In the genomic region with DNA sequence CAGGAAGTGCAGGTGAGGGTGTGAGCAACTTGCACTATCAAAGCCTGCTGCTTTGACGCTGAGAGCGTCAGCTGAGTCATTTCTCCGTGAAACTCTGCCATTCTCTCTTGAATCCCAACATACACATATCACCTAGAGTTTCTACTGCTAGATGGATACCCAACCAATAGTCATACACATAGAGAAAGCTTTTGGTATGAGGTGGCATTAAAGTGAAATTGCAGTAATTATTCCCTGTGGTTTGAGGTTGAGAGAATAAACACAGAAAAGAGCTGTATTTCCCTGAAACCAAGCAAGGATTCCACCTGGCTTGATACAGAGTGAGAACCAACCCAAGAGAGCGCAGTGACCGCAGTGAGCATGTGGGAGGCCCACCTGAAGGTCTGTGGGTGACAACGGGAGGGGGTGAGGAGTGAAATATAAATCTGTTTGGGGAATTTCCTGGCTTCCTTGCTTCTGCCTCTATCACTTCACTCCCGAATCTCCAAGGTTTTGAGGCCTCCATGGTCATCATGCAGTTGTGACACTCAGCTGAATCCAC, we compare ENCODE assay signal across 10 cellular contexts. TPM values are rescaled to one million over a fixed set of nuclear protein-coding genes. Genes with fewer than 3 reads are reported as not detected.
A peak's percentile ranks its signal among the peaks of the same experiment; 100 is the strongest.
DNase-seq lines count a peak whose midpoint lies in the region; ATAC-seq and TF ChIP-seq lines count a peak whose summit lies in the region.
"Had no signal": no experiment of that assay in that cellular context is flagged by ENCODE, and none has a peak within 500 bp of the region (broad histone marks: within the 10 kb centered on the region; RNA-seq: fewer than 3 reads in every experiment).

No MANE protein-coding gene starts in this region.

- H3K27ac ChIP-seq in VCaP (peak overlapping the region; percentile 5; the same call in 1 of the 2 replicates), testis (no peak overlapping the region)

- H3K36me3 ChIP-seq in testis (ENCODE audit: low read depth, missing control alignments), result no peaks in the 10 kb centered on the region

- DNase-seq in NCI-H2227 treated with DMSO at 0.1 percent for 48 hours (lab: John Stamatoyannopoulos, UW) (no peak), MV-4-11 (lab: John Stamatoyannopoulos, UW) (no peak), testis (no peak), HCEC 1CT (no peak)
- DNase-seq: DMS153, T-helper 9 cell had no signal

- no peaks in the 10 kb centered on the region for H3K9me3 ChIP-seq in testis

- H3K27me3 ChIP-seq in testis, result no peaks in the 10 kb centered on the region

- peaks cover 6% of the 10 kb centered on the region for H3K4me1 ChIP-seq in testis

- H3K4me3 ChIP-seq in testis, result no peak overlapping the region

- TF ChIP-seq CTCF in VCaP (conservative IDR thresholded peaks at IDR 0.05) (no peak), testis (IDR thresholded peaks at IDR 0.05) (no peak)

- WGBS in testis, 2 donors, result 83 to 91% methylated on average over 7 of the region's 7 CpGs

- intact Hi-C loops in testis (cut with DNase I; ENCODE audit: low total_unique reads), result no loop called here

- TF ChIP-seq POLR2A in testis (IDR thresholded peaks at IDR 0.05), result no peak

- ATAC-seq in GM18508 (IDR thresholded peaks at IDR 0.05; ENCODE audit: insufficient read depth, unreplicated experiment) (peak; percentile 95), GM19395 (IDR thresholded peaks at IDR 0.05; ENCODE audit: unreplicated experiment) (peak; percentile 97), HG02938 (IDR thresholded peaks at IDR 0.05; ENCODE audit: unreplicated experiment) (peak; percentile 95)

RNA-seq across cellular contexts. Expression of a gene that starts 28.8 kb away (rescaled TPM):
- 10 to 100 TPM; 18.0 to 25.8 TPM for total RNA-seq in testis
- polyA plus RNA-seq in testis (ENCODE audit: insufficient read depth, low read depth, low replicate concordance), result 30.5 TPM
